Comparison of ENCODE assay signal across 1 cellular context in the genomic region with DNA sequence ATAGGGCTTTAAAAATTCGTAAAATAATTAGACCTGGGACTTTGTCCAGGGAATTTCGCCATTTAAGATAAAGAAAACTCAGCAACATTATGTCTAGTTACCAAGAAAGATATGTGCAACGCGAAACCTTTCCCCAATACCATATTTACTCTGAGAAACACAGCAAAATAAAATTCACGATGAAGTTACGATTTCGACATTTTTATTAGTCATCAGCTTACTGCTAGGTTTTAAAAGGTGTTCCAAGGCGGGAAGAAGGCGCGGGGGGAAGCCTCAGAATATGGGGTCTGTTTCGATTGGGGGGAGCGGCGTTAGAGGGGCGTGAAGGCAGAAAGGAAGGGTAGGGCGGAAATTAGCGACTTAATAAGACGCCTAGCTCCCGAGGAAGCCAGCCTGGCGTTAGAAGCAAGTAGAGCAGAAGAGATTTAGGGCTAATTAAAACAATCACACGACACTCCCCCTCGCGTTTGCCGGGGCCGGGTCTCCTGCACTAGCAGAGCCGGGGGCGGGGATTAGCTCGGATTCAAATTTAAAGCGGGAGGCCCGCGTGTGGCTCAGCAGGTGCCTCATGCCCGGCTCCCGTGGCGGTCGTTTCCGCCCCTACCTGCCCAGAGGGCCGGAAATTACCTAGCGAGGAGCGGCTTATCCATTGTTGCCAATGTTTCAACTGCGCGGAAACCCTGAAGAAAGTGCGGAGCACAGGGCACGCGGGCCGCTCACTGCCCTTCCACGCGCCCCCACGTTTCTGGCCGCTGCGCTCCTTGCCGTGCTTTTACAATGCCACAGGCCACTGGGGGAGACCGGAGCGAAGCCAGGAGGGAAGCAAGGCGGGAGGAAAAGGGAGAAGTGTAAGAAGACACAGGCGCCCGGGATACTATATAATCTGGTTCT.
TF ChIP-seq lines count a peak whose summit lies in the region.

No MANE protein-coding gene starts in this region.

TF ChIP-seq in HEK293, 187 proteins besides CTCF, POLR2A, EP300 and RAD21 (continued from another document and continues in another):
- TF ChIP-seq SALL2 (tag by site-specific recombination; IDR thresholded peaks at IDR 0.05; ENCODE audit: borderline replicate concordance) = no peak
- 0 out of 2 replicates have a peak, but pooled peaks have one; percentile 29 for TF ChIP-seq ZBTB21 (tag by site-specific recombination; IDR thresholded peaks at IDR 0.05)
- TF ChIP-seq ZBTB49 (tag by site-specific recombination; IDR thresholded peaks at IDR 0.05; ENCODE audit: low read depth) = no peak
- TF ChIP-seq, protein P1, sequence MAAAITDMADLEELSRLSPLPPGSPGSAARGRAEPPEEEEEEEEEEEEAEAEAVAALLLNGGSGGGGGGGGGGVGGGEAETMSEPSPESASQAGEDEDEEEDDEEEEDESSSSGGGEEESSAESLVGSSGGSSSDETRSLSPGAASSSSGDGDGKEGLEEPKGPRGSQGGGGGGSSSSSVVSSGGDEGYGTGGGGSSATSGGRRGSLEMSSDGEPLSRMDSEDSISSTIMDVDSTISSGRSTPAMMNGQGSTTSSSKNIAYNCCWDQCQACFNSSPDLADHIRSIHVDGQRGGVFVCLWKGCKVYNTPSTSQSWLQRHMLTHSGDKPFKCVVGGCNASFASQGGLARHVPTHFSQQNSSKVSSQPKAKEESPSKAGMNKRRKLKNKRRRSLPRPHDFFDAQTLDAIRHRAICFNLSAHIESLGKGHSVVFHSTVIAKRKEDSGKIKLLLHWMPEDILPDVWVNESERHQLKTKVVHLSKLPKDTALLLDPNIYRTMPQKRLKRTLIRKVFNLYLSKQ (tag by site-specific recombination; IDR thresholded peaks at IDR 0.05; ENCODE audit: borderline replicate concordance) = no peak
- no peak for TF ChIP-seq ZNF138 (tag by site-specific recombination; IDR thresholded peaks at IDR 0.05; ENCODE audit: borderline replicate concordance)
- peak; percentile 93 for TF ChIP-seq ZSCAN30 (tag by site-specific recombination; IDR thresholded peaks at IDR 0.05)
- TF ChIP-seq ZBTB48 (tag by site-specific recombination; IDR thresholded peaks at IDR 0.05) = peak; percentile 60; the same call in 1 of the 2 replicates
- TF ChIP-seq ZNF645 (tag by site-specific recombination; IDR thresholded peaks at IDR 0.05) = no peak
- TF ChIP-seq EGR2 (tag by site-specific recombination; IDR thresholded peaks at IDR 0.05; ENCODE audit: low read depth) = 0 out of 2 replicates have a peak, but pooled peaks have one; percentile 46
- no peak for TF ChIP-seq RBAK (tag by site-specific recombination; IDR thresholded peaks at IDR 0.05)
- peak; percentile 86 for TF ChIP-seq ZBTB17 (tag by site-specific recombination; IDR thresholded peaks at IDR 0.05)
- TF ChIP-seq ZNF274 (IDR thresholded peaks at IDR 0.05; ENCODE audit: low read length) = no peak
- no peak for TF ChIP-seq ZNF274 (tag by site-specific recombination; IDR thresholded peaks at IDR 0.05; ENCODE audit: borderline replicate concordance)
- TF ChIP-seq ZNF571 (tag by site-specific recombination; IDR thresholded peaks at IDR 0.05) = no peak
- TF ChIP-seq ZNF776 (tag by site-specific recombination; IDR thresholded peaks at IDR 0.05; ENCODE audit: borderline replicate concordance) = no peak
- TF ChIP-seq ZNF76 (tag by site-specific recombination; IDR thresholded peaks at IDR 0.05; ENCODE audit: borderline replicate concordance, low read depth) = peak; percentile 70
- no peak for TF ChIP-seq ZNF777 (tag by site-specific recombination; IDR thresholded peaks at IDR 0.05; ENCODE audit: borderline replicate concordance)
- no peak for TF ChIP-seq YY1 (tag by site-specific recombination; IDR thresholded peaks at IDR 0.05)
- TF ChIP-seq, protein P2, sequence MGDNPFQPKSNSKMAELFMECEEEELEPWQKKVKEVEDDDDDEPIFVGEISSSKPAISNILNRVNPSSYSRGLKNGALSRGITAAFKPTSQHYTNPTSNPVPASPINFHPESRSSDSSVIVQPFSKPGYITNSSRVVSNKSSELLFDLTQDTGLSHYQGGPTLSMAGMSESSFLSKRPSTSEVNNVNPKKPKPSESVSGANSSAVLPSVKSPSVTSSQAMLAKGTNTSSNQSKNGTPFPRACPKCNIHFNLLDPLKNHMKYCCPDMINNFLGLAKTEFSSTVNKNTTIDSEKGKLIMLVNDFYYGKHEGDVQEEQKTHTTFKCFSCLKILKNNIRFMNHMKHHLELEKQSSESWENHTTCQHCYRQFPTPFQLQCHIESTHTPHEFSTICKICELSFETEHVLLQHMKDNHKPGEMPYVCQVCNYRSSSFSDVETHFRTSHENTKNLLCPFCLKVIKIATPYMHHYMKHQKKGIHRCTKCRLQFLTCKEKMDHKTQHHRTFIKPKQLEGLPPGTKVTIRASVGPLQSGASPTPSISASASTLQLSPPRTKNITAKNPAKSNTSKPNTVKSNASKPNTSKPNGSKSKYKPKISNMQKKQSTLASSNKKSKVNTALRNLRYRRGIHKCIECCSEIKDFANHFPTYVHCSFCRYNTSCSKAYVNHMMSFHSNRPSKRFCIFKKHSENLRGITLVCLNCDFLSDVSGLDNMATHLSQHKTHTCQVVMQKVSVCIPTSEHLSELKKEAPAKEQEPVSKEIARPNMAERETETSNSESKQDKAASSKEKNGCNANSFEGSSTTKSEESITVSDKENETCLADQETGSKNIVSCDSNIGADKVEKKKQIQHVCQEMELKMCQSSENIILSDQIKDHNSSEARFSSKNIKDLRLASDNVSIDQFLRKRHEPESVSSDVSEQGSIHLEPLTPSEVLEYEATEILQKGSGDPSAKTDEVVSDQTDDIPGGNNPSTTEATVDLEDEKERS (tag by site-specific recombination; IDR thresholded peaks at IDR 0.05) = no peak
- TF ChIP-seq ZSCAN5A (tag by site-specific recombination; IDR thresholded peaks at IDR 0.05) = no peak
- peak; percentile 30; the same call in 1 of the 2 replicates for TF ChIP-seq TCF7L2 (IDR thresholded peaks at IDR 0.05; ENCODE audit: borderline replicate concordance, low read depth, low read length)
- TF ChIP-seq ATF2 (tag by site-specific recombination; IDR thresholded peaks at IDR 0.05; ENCODE audit: low read depth) = no peak
- TF ChIP-seq YY2 (tag by site-specific recombination; IDR thresholded peaks at IDR 0.05) = no peak
- TF ChIP-seq ZNF37A (tag by site-specific recombination; IDR thresholded peaks at IDR 0.05) = no peak; the same call in 1 of the 2 replicates
- TF ChIP-seq, protein P3, sequence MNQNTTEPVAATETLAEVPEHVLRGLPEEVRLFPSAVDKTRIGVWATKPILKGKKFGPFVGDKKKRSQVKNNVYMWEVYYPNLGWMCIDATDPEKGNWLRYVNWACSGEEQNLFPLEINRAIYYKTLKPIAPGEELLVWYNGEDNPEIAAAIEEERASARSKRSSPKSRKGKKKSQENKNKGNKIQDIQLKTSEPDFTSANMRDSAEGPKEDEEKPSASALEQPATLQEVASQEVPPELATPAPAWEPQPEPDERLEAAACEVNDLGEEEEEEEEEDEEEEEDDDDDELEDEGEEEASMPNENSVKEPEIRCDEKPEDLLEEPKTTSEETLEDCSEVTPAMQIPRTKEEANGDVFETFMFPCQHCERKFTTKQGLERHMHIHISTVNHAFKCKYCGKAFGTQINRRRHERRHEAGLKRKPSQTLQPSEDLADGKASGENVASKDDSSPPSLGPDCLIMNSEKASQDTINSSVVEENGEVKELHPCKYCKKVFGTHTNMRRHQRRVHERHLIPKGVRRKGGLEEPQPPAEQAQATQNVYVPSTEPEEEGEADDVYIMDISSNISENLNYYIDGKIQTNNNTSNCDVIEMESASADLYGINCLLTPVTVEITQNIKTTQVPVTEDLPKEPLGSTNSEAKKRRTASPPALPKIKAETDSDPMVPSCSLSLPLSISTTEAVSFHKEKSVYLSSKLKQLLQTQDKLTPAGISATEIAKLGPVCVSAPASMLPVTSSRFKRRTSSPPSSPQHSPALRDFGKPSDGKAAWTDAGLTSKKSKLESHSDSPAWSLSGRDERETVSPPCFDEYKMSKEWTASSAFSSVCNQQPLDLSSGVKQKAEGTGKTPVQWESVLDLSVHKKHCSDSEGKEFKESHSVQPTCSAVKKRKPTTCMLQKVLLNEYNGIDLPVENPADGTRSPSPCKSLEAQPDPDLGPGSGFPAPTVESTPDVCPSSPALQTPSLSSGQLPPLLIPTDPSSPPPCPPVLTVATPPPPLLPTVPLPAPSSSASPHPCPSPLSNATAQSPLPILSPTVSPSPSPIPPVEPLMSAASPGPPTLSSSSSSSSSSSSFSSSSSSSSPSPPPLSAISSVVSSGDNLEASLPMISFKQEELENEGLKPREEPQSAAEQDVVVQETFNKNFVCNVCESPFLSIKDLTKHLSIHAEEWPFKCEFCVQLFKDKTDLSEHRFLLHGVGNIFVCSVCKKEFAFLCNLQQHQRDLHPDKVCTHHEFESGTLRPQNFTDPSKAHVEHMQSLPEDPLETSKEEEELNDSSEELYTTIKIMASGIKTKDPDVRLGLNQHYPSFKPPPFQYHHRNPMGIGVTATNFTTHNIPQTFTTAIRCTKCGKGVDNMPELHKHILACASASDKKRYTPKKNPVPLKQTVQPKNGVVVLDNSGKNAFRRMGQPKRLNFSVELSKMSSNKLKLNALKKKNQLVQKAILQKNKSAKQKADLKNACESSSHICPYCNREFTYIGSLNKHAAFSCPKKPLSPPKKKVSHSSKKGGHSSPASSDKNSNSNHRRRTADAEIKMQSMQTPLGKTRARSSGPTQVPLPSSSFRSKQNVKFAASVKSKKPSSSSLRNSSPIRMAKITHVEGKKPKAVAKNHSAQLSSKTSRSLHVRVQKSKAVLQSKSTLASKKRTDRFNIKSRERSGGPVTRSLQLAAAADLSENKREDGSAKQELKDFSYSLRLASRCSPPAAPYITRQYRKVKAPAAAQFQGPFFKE (tag by site-specific recombination; IDR thresholded peaks at IDR 0.05; ENCODE audit: borderline replicate concordance) = no peak
- TF ChIP-seq ZNF600 (tag by site-specific recombination; IDR thresholded peaks at IDR 0.05) = peak; percentile 90
- TF ChIP-seq IKZF3 (tag by site-specific recombination; IDR thresholded peaks at IDR 0.05) = peak; percentile 85
- TF ChIP-seq KLF17 (tag by site-specific recombination; IDR thresholded peaks at IDR 0.05) = no peak; the same call in none of the 2 replicates
- no peak for TF ChIP-seq ZNF48 (tag by site-specific recombination; IDR thresholded peaks at IDR 0.05)
- TF ChIP-seq ZNF341 (tag by site-specific recombination; IDR thresholded peaks at IDR 0.05; ENCODE audit: low read depth) = peak; percentile 64
- peak; percentile 70; the same call in 1 of the 2 replicates for TF ChIP-seq KLF7 (tag by site-specific recombination; IDR thresholded peaks at IDR 0.05; ENCODE audit: borderline replicate concordance)
- TF ChIP-seq ZNF404 (tag by site-specific recombination; IDR thresholded peaks at IDR 0.05) = no peak
